Comparison of ENCODE assay signal across 20 cellular contexts in genomic region chr7:30899066-30899465, GRCh38. TPM values are rescaled to one million over a fixed set of nuclear protein-coding genes. Genes with fewer than 3 reads are reported as not detected.
"Had no signal": no experiment of that assay in that cellular context is flagged by ENCODE, and none has a peak within 500 bp of the region (broad histone marks: within the 10 kb centered on the region; RNA-seq: fewer than 3 reads in every experiment).

No MANE protein-coding gene starts in this region.

- H3K9me3 ChIP-seq: adrenal gland, ovary, spleen had no signal

- H3K27ac Mint-ChIP-seq: activated naive CD4-positive, alpha-beta T cell treated with anti-CD3 and anti-CD28 coated beads, Interleukin-2, amount 50 U/mL, for 72 hours; activated T-helper 1 cell treated with anti-CD3 and anti-CD28 coated beads, Interleukin-12 subunit alpha, Interleukin-12 subunit beta, Interleukin-2, Interleukin-4 antibody, amounts not matched to agents 30 ng/mL and 10 ng/mL and 1 ng/mL, durations not matched to agents 14 hours and 24 hours and 36 hours; effector memory CD8-positive, alpha-beta T cell; naive thymus-derived CD8-positive, alpha-beta T cell; type B pancreatic cell had no signal

- H3K27ac ChIP-seq: ovary, SK-N-MC, spleen, WERI-Rb-1 had no signal

- H3K4me3 ChIP-seq: adrenal gland, ovary, SK-N-MC, spleen had no signal

- ATAC-seq: activated naive CD4-positive, alpha-beta T cell treated with anti-CD3 and anti-CD28 coated beads, Interleukin-2, amount 50 U/mL, for 72 hours; effector memory CD8-positive, alpha-beta T cell; left lobe of liver; naive thymus-derived CD8-positive, alpha-beta T cell; sciatic nerve had no signal

- H3K4me3 Mint-ChIP-seq: activated T-helper 1 cell treated with anti-CD3 and anti-CD28 coated beads, Interleukin-12 subunit alpha, Interleukin-12 subunit beta, Interleukin-2, Interleukin-4 antibody, amounts not matched to agents 30 ng/mL and 10 ng/mL and 1 ng/mL, durations not matched to agents 14 hours and 24 hours and 36 hours; effector memory CD8-positive, alpha-beta T cell; naive thymus-derived CD8-positive, alpha-beta T cell; type B pancreatic cell had no signal

- H3K9me3 Mint-ChIP-seq: activated naive CD4-positive, alpha-beta T cell treated with anti-CD3 and anti-CD28 coated beads, Interleukin-2, amount 50 U/mL, for 72 hours; activated T-helper 1 cell treated with anti-CD3 and anti-CD28 coated beads, Interleukin-12 subunit alpha, Interleukin-12 subunit beta, Interleukin-2, Interleukin-4 antibody, amounts not matched to agents 30 ng/mL and 10 ng/mL and 1 ng/mL, durations not matched to agents 14 hours and 24 hours and 36 hours; effector memory CD8-positive, alpha-beta T cell; naive thymus-derived CD8-positive, alpha-beta T cell; type B pancreatic cell had no signal

- DNase-seq: activated CD4-positive, alpha-beta T cell treated with anti-CD3 and anti-CD28 coated beads for 1 hour; activated CD4-positive, alpha-beta T cell treated with anti-CD3 and anti-CD28 coated beads, Interleukin-2, amount 50 U/mL, for 48 hours; activated gamma-delta T cell treated with Interleukin-2 at 50 U/mL for 16 hours; activated T-cell treated with anti-CD3 and anti-CD28 coated beads for 4 hours; effector memory CD8-positive, alpha-beta T cell; foreskin fibroblast; mesendoderm; naive thymus-derived CD8-positive, alpha-beta T cell; ovary; spleen; stimulated activated naive CD4-positive, alpha-beta T cell; WERI-Rb-1 had no signal

- H3K36me3 ChIP-seq: adrenal gland, ovary, spleen, WERI-Rb-1 had no signal

- H3K27me3 ChIP-seq: adrenal gland, ovary had no signal

- H3K36me3 Mint-ChIP-seq: activated naive CD4-positive, alpha-beta T cell treated with anti-CD3 and anti-CD28 coated beads, Interleukin-2, amount 50 U/mL, for 72 hours; naive thymus-derived CD8-positive, alpha-beta T cell; type B pancreatic cell had no signal

RNA-seq across cellular contexts. Expression of gene AQP1, which starts 12.6 kb away (rescaled TPM):
- total RNA-seq: T-helper 2 cell treated with Interferon-gamma antibody and Interleukin-4, amounts not matched to agents 100 ng/mL and 5 ng/mL, for 36 hours had no signal
- polyA plus RNA-seq: naive thymus-derived CD8-positive, alpha-beta T cell had no signal
